Comparison of ENCODE assay signal across 27 cellular contexts in genomic region chr13:26995159-26995558, GRCh38.
"Had no signal": no experiment of that assay in that cellular context is flagged by ENCODE, and none has a peak within 500 bp of the region (broad histone marks: within the 10 kb centered on the region; RNA-seq: fewer than 3 reads in every experiment).

No MANE protein-coding gene starts in this region.

- H3K9me3 ChIP-seq: left lung, mucosa of descending colon, ovary, psoas muscle, thoracic aorta, uterus had no signal

- DNase-seq: dermis blood vessel endothelial cell; effector memory CD4-positive, alpha-beta T cell; erythroblast; head of caudate nucleus; left lung; mesenchymal stem cell; mucosa of descending colon; naive thymus-derived CD4-positive, alpha-beta T cell; nucleus accumbens; ovary; posterior cingulate gyrus; psoas muscle; right cardiac atrium; stimulated activated CD4-positive, alpha-beta T cell treated with anti-CD3 and anti-CD28 coated beads, Interleukin-15, amount 100 ng/mL, for 24 hours; stimulated activated CD4-positive, alpha-beta T cell treated with anti-CD3 and anti-CD28 coated beads, Interleukin-2, amount 100 ng/mL, for 48 hours; stimulated activated naive B cell treated with anti-CD40 and anti-IgM and Interleukin-4, amounts not matched to agents 10 μg/mL and 1 μg/mL and 100 μg/mL, for 72 hours; uterus had no signal

- H3K4me3 Mint-ChIP-seq: mesothelial cell of epicardium; naive thymus-derived CD4-positive, alpha-beta T cell; nephron; stimulated activated naive B cell treated with anti-CD40 and anti-IgM and Interleukin-4, amounts not matched to agents 10 μg/mL and 1 μg/mL and 100 μg/mL, for 72 hours; stimulated activated naive CD8-positive, alpha-beta T cell treated with anti-CD3 and anti-CD28 coated beads, Interleukin-15, Interleukin-2, amounts not matched to agents 100 ng/mL and 50 ng/mL, for 24 hours had no signal

- H3K36me3 ChIP-seq: left lung, ovary, thoracic aorta, tibial nerve, upper lobe of left lung, uterus had no signal

- H3K27me3 ChIP-seq: left lung, ovary, tibial nerve, upper lobe of left lung had no signal

- H3K9me3 Mint-ChIP-seq: stimulated activated naive B cell treated with anti-CD40 and anti-IgM and Interleukin-4, amounts not matched to agents 10 μg/mL and 1 μg/mL and 100 μg/mL, for 72 hours; stimulated activated naive CD8-positive, alpha-beta T cell treated with anti-CD3 and anti-CD28 coated beads, Interleukin-15, Interleukin-2, amounts not matched to agents 100 ng/mL and 50 ng/mL, for 24 hours had no signal

- H3K27ac Mint-ChIP-seq: mesothelial cell of epicardium; naive thymus-derived CD4-positive, alpha-beta T cell; nephron; stimulated activated naive B cell treated with anti-CD40 and anti-IgM and Interleukin-4, amounts not matched to agents 10 μg/mL and 1 μg/mL and 100 μg/mL, for 72 hours; stimulated activated naive CD8-positive, alpha-beta T cell treated with anti-CD3 and anti-CD28 coated beads, Interleukin-15, Interleukin-2, amounts not matched to agents 100 ng/mL and 50 ng/mL, for 24 hours had no signal

- ATAC-seq: left lung; mucosa of descending colon; naive thymus-derived CD4-positive, alpha-beta T cell; psoas muscle; right cardiac atrium; stimulated activated naive B cell treated with anti-CD40 and anti-IgM and Interleukin-4, amounts not matched to agents 10 μg/mL and 1 μg/mL and 100 μg/mL, for 72 hours had no signal

- H3K4me3 ChIP-seq: coronary artery, left lung, mucosa of descending colon, ovary, psoas muscle, skin epidermis, thoracic aorta, tibial nerve, upper lobe of left lung, uterus had no signal

- H3K4me1 ChIP-seq: left lung, psoas muscle, uterus had no signal

- H3K27me3 Mint-ChIP-seq: stimulated activated naive B cell treated with anti-CD40 and anti-IgM and Interleukin-4, amounts not matched to agents 10 μg/mL and 1 μg/mL and 100 μg/mL, for 72 hours had no signal

- FAIRE-seq: frontal cortex, keratinocyte had no signal

- H3K36me3 Mint-ChIP-seq: mesothelial cell of epicardium; naive thymus-derived CD4-positive, alpha-beta T cell; stimulated activated naive B cell treated with anti-CD40 and anti-IgM and Interleukin-4, amounts not matched to agents 10 μg/mL and 1 μg/mL and 100 μg/mL, for 72 hours had no signal

- H3K27ac ChIP-seq: coronary artery, left lung, ovary, psoas muscle, skin epidermis, thoracic aorta, tibial nerve, upper lobe of left lung, uterus had no signal

- H3K4me1 Mint-ChIP-seq: nephron had no signal
